In genomic region chr3:186990878-186991308, GRCh38 we compare ENCODE assay signal across 12 cellular contexts.
A peak's percentile ranks its signal among the peaks of the same experiment; 100 is the strongest.
DNase-seq lines count a peak whose midpoint lies in the region; ATAC-seq and TF ChIP-seq lines count a peak whose summit lies in the region.
"Had no signal": no experiment of that assay in that cellular context is flagged by ENCODE, and none has a peak within 500 bp of the region (broad histone marks: within the 10 kb centered on the region; RNA-seq: fewer than 3 reads in every experiment).

No MANE protein-coding gene starts in this region.

- H3K9me3 Mint-ChIP-seq in IgD-negative memory B cell (no peaks in the 10 kb centered on the region), mesothelial cell of epicardium (no peaks in the 10 kb centered on the region)

- TF ChIP-seq CTCF in mesothelial cell of epicardium (IDR thresholded peaks at IDR 0.05; ENCODE audit: unreplicated experiment) = no peak

- peak overlapping the region; percentile 14 for H3K27ac ChIP-seq in cingulate gyrus (ENCODE audit: low read depth, low read length)
- H3K27ac ChIP-seq: KMS-11, ovary had no signal

- ATAC-seq in HG02610 (IDR thresholded peaks at IDR 0.05; ENCODE audit: unreplicated experiment) = no peak
- no peak for ATAC-seq in GM21515 (IDR thresholded peaks at IDR 0.05; ENCODE audit: unreplicated experiment)
- ATAC-seq in HG02623 (IDR thresholded peaks at IDR 0.05; ENCODE audit: unreplicated experiment) = no peak
- no peak for ATAC-seq in HG03108 (IDR thresholded peaks at IDR 0.05; ENCODE audit: unreplicated experiment)

- H3K4me1 Mint-ChIP-seq in IgD-negative memory B cell = peaks cover 64 to 78% (median 66%) of the 10 kb centered on the region in 3 donors
- no peaks in the 10 kb centered on the region for H3K4me1 Mint-ChIP-seq in mesothelial cell of epicardium

- H3K27ac Mint-ChIP-seq in IgD-negative memory B cell (peak overlapping the region in 2 of 3 donors; percentile 83 to 90), mesothelial cell of epicardium (peak overlapping the region; percentile 31)

- peaks cover 26% of the 10 kb centered on the region for H3K36me3 Mint-ChIP-seq in IgD-negative memory B cell
- peaks cover 19% of the 10 kb centered on the region for H3K36me3 Mint-ChIP-seq in mesothelial cell of epicardium

- peak; percentile 30 for DNase-seq in A172 (ENCODE audit: low spot score)
- DNase-seq in mesothelial cell of epicardium (ENCODE audit: low spot score in 2 of 2, unreplicated experiment in 2 of 2) = no peak
- DNase-seq: activated T-cell treated with anti-CD3 and anti-CD28 coated beads, Interleukin-2, amount 50 U/mL, for 1 hour; NCI-H82; ovary had no signal

- H3K4me3 Mint-ChIP-seq in IgD-negative memory B cell (peak overlapping the region in 2 of 4 donors; percentile 18 to 42), mesothelial cell of epicardium (no peak overlapping the region)

- H3K27me3 Mint-ChIP-seq in IgD-negative memory B cell = no peaks in the 10 kb centered on the region
- H3K27me3 Mint-ChIP-seq in mesothelial cell of epicardium (ENCODE audit: low read depth) = no peaks in the 10 kb centered on the region
